ENCODE assay signal across 8 cellular contexts in the genomic region with DNA sequence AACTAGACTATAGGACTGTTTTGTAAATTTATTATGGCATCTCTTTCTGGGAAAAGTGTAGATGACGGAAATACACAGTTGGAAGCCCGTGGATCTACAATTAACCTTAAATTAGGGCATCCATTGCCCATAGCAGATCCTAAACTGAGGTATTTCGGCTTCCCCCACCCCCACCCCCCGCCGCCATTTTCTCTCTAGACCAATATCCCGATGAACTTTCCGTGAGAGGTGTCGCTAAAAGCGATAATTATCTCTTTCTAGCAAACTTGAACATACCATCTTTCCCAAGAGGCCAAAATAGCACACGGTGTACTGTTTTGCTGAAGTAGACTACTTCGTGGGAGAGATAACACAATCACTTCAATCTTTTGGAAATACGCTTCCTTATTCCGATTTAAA. TPM values are rescaled to one million over a fixed set of nuclear protein-coding genes. Genes with fewer than 3 reads are reported as not detected.
A peak's percentile ranks its signal among the peaks of the same experiment; 100 is the strongest.
DNase-seq lines count a peak whose midpoint lies in the region; ATAC-seq and TF ChIP-seq lines count a peak whose summit lies in the region.

No MANE protein-coding gene starts in this region.

- no peaks in the 10 kb centered on the region for H3F3A ChIP-seq in neural cell (ENCODE audit: insufficient read depth, low read length, poor library complexity, severe bottlenecking)

- H3K9ac ChIP-seq in neural cell (ENCODE audit: low read length): peak overlapping the region; percentile 75

- 49% methylated on average over 13 of the region's 13 CpGs for WGBS in ectodermal cell, 2 experiments

- H3K4me2 ChIP-seq in neural cell (ENCODE audit: low read length): no peak overlapping the region

- H3K36me3 ChIP-seq in ectodermal cell (ENCODE audit: control insufficient read depth, insufficient read depth, low read length) (no peaks in the 10 kb centered on the region), neural cell (ENCODE audit: insufficient read depth, low read length) (no peaks in the 10 kb centered on the region)

- H3K4me1 ChIP-seq in ectodermal cell (ENCODE audit: control insufficient read depth, insufficient read depth, low read length): no peaks in the 10 kb centered on the region

- no peaks in the 10 kb centered on the region for H3K9me2 ChIP-seq in neural cell (ENCODE audit: insufficient read depth, low read length)

- peaks cover 10% of the 10 kb centered on the region for H3K79me2 ChIP-seq in neural cell (replicated peaks; ENCODE audit: insufficient read depth, low read length)

- no peak for TF ChIP-seq CTCF in neural cell (IDR thresholded peaks at IDR 0.05; ENCODE audit: poor library complexity, severe bottlenecking)

- no peak for TF ChIP-seq EP300 in neural cell (conservative IDR thresholded peaks at IDR 0.05; ENCODE audit: poor library complexity, severe bottlenecking)

- H4K20me1 ChIP-seq in neural cell (ENCODE audit: insufficient read depth): no peaks in the 10 kb centered on the region

- DNase-seq in ELF-1 (ENCODE audit: low read depth, low spot score) (peak; percentile 29), NCI-H774 (lab: John Stamatoyannopoulos, UW) (peak; percentile 1), NOMO-1 treated with dmso at 0.1 percent for 144 hours (lab: John Stamatoyannopoulos, UW; ENCODE audit: unreplicated experiment) (no peak), epidermal melanocyte (ENCODE audit: insufficient read length, low spot score) (no peak)
- DNase-seq in stimulated activated CD4-positive, alpha-beta T cell treated with anti-CD3 and anti-CD28 coated beads, Interleukin-15, amount 100 ng/mL, for 24 hours: no peak

- no peak overlapping the region for H2AFZ ChIP-seq in neural cell (ENCODE audit: low read depth, low read length)

- no peak for TF ChIP-seq RAD21 in neural cell (conservative IDR thresholded peaks at IDR 0.05)

- H3K4me3 ChIP-seq in ectodermal cell (ENCODE audit: insufficient read depth, low read depth, low read length) (peak overlapping the region; percentile 58), neural cell (ENCODE audit: low read length) (peak overlapping the region; percentile 78)

- H3K27me3 ChIP-seq in ectodermal cell (ENCODE audit: control insufficient read depth, insufficient read depth, low read length, poor library complexity, severe bottlenecking): peaks cover 10% of the 10 kb centered on the region
- no peaks in the 10 kb centered on the region for H3K27me3 ChIP-seq in neural cell (ENCODE audit: insufficient read depth, low read depth, low read length)

- ATAC-seq in GM18498 (IDR thresholded peaks at IDR 0.05; ENCODE audit: unreplicated experiment): no peak

- H3K27ac ChIP-seq in ectodermal cell (ENCODE audit: insufficient read depth, low read depth, low read length, poor library complexity, severe bottlenecking) (no peak overlapping the region), neural cell (ENCODE audit: low read length) (peak overlapping the region; percentile 85)

- no peaks in the 10 kb centered on the region for H3K9me3 ChIP-seq in ectodermal cell (ENCODE audit: control insufficient read depth, low read length)
- H3K9me3 ChIP-seq in neural cell (ENCODE audit: low read length): no peaks in the 10 kb centered on the region

TF ChIP-seq in neural cell, 6 proteins besides CTCF, POLR2A, EP300 and RAD21:
- TF ChIP-seq SMC3 (conservative IDR thresholded peaks at IDR 0.05; ENCODE audit: poor library complexity): no peak
- TF ChIP-seq MXI1 (conservative IDR thresholded peaks at IDR 0.05; ENCODE audit: poor library complexity, severe bottlenecking): no peak
- TF ChIP-seq TAF1 (IDR thresholded peaks at IDR 0.05; ENCODE audit: low read depth): no peak
- no peak for TF ChIP-seq POLR2AphosphoS5 (IDR thresholded peaks at IDR 0.05)
- TF ChIP-seq, protein P1, sequence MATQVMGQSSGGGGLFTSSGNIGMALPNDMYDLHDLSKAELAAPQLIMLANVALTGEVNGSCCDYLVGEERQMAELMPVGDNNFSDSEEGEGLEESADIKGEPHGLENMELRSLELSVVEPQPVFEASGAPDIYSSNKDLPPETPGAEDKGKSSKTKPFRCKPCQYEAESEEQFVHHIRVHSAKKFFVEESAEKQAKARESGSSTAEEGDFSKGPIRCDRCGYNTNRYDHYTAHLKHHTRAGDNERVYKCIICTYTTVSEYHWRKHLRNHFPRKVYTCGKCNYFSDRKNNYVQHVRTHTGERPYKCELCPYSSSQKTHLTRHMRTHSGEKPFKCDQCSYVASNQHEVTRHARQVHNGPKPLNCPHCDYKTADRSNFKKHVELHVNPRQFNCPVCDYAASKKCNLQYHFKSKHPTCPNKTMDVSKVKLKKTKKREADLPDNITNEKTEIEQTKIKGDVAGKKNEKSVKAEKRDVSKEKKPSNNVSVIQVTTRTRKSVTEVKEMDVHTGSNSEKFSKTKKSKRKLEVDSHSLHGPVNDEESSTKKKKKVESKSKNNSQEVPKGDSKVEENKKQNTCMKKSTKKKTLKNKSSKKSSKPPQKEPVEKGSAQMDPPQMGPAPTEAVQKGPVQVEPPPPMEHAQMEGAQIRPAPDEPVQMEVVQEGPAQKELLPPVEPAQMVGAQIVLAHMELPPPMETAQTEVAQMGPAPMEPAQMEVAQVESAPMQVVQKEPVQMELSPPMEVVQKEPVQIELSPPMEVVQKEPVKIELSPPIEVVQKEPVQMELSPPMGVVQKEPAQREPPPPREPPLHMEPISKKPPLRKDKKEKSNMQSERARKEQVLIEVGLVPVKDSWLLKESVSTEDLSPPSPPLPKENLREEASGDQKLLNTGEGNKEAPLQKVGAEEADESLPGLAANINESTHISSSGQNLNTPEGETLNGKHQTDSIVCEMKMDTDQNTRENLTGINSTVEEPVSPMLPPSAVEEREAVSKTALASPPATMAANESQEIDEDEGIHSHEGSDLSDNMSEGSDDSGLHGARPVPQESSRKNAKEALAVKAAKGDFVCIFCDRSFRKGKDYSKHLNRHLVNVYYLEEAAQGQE (IDR thresholded peaks at IDR 0.05; ENCODE audit: borderline replicate concordance): no peak
- no peak for TF ChIP-seq EZH2 (IDR thresholded peaks at IDR 0.05; ENCODE audit: borderline replicate concordance, insufficient read depth, low read length, poor library complexity, severe bottlenecking)

RNA-seq across cellular contexts. Expression of gene KLHL15, which starts 0.6 kb away (rescaled TPM):
- 7.7 TPM for polyA plus RNA-seq in ectodermal cell (2013, experiment 1 of 4)
- 8.5 TPM for polyA plus RNA-seq in ectodermal cell (2013, experiment 2 of 4)
- 6.7 TPM for polyA plus RNA-seq in ectodermal cell (2013, experiment 3 of 4)
- polyA plus RNA-seq in ectodermal cell (2013, experiment 4 of 4): 7.1 TPM
- 11.2 and 12.9 TPM in 2 replicates for polyA plus RNA-seq in neural cell
- polyA minus RNA-seq in neural cell: 34.8 and 36.7 TPM in 2 replicates

RNA-seq across cellular contexts. Expression of gene EIF2S3, which starts 28.4 kb away (rescaled TPM):
- 197 TPM for polyA plus RNA-seq in ectodermal cell (2013, experiment 1 of 4)
- 205 TPM for polyA plus RNA-seq in ectodermal cell (2013, experiment 2 of 4)
- 119 TPM for polyA plus RNA-seq in ectodermal cell (2013, experiment 3 of 4)
- polyA plus RNA-seq in ectodermal cell (2013, experiment 4 of 4): 130 TPM
- 93.9 and 95.9 TPM in 2 replicates for polyA plus RNA-seq in neural cell
- 166 and 183 TPM in 2 replicates for polyA minus RNA-seq in neural cell

Comparison
In these comparisons a context has a peak if more than half of its experiments do, and no peak if none do; other contexts are left out.
1. DNase-seq: peak in ELF-1 (single experiment) and NCI-H774 (single experiment); none in NOMO-1 treated with dmso at 0.1 percent for 144 hours (single experiment), epidermal melanocyte (single experiment) and stimulated activated CD4-positive, alpha-beta T cell treated with anti-CD3 and anti-CD28 coated beads, Interleukin-15, amount 100 ng/mL, for 24 hours (single experiment).